ENCODE assay signal across 1 cellular context in the genomic region with DNA sequence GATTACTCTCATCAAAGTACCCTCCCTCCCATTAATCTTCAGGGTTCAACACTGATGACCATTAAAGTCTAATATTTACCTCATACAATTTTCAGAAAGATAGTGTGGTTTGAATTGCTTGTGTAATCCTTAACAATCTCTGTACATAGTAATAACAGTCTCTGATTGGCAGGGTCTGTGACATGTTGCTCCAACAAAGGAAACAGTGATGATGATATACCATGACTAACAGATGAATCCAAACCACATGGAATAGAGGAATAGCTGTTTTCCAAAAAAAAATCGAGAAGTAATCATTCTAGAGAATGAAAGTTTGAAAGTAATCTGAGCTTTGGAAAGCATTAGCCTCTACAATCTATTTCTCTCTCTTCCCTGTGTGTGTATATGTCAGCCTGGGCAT.
TF ChIP-seq lines count a peak whose summit lies in the region.

No MANE protein-coding gene starts in this region.

TF ChIP-seq in endothelial cell of umbilical vein, 7 proteins besides CTCF, POLR2A, EP300 and RAD21:
- no peak for TF ChIP-seq MYC (IDR thresholded peaks at IDR 0.05; ENCODE audit: low read depth, low read length)
- TF ChIP-seq FOS (IDR thresholded peaks at IDR 0.05; ENCODE audit: borderline replicate concordance, insufficient read depth, low read length): peak; percentile 9
